ENCODE assay signal across 30 cellular contexts in genomic region chr5:66969963-66970362, GRCh38.
"Had no signal": no experiment of that assay in that cellular context is flagged by ENCODE, and none has a peak within 500 bp of the region (broad histone marks: within the 10 kb centered on the region; RNA-seq: fewer than 3 reads in every experiment).

No MANE protein-coding gene starts in this region.

- H3K36me3 Mint-ChIP-seq: activated naive CD4-positive, alpha-beta T cell treated with anti-CD3 and anti-CD28 coated beads, Interleukin-2, amount 10 ng/mL, durations not matched to agents 7 days and 5 days had no signal

- H3K27ac ChIP-seq: ascending aorta, brain microvascular endothelial cell, gastrocnemius medialis, lower lobe of right lung, ovary, prostate gland, spleen, transverse colon, WERI-Rb-1 had no signal

- H3K27ac Mint-ChIP-seq: activated naive CD4-positive, alpha-beta T cell treated with anti-CD3 and anti-CD28 coated beads, Interleukin-2, amount 10 ng/mL, durations not matched to agents 7 days and 5 days; activated naive CD8-positive, alpha-beta T cell treated with anti-CD3 and anti-CD28 coated beads, Interleukin-2, amount 10 ng/mL, durations not matched to agents 7 days and 5 days; activated T-helper 1 cell treated with anti-CD3 and anti-CD28 coated beads, Interleukin-12 subunit alpha, Interleukin-12 subunit beta, Interleukin-2, Interleukin-4 antibody, amounts not matched to agents 30 ng/mL and 10 ng/mL and 1 ng/mL, durations not matched to agents 14 hours and 24 hours and 36 hours; effector memory CD8-positive, alpha-beta T cell; nephron; T-helper 1 cell treated with Interleukin-12 subunit alpha and Interleukin-12 subunit beta and Interleukin-4 antibody, amounts not matched to agents 30 μg/mL and 1 μg/mL, for 36 hours had no signal

- H3K4me1 ChIP-seq: ascending aorta, gastrocnemius medialis, lower lobe of right lung, prostate gland, spleen, transverse colon had no signal

- H3K4me3 Mint-ChIP-seq: activated naive CD4-positive, alpha-beta T cell treated with anti-CD3 and anti-CD28 coated beads, Interleukin-2, amount 10 ng/mL, durations not matched to agents 7 days and 5 days; activated naive CD8-positive, alpha-beta T cell treated with anti-CD3 and anti-CD28 coated beads, Interleukin-2, amount 10 ng/mL, durations not matched to agents 7 days and 5 days; activated T-helper 1 cell treated with anti-CD3 and anti-CD28 coated beads, Interleukin-12 subunit alpha, Interleukin-12 subunit beta, Interleukin-2, Interleukin-4 antibody, amounts not matched to agents 30 ng/mL and 10 ng/mL and 1 ng/mL, durations not matched to agents 14 hours and 24 hours and 36 hours; effector memory CD8-positive, alpha-beta T cell; nephron; T-helper 1 cell treated with Interleukin-12 subunit alpha and Interleukin-12 subunit beta and Interleukin-4 antibody, amounts not matched to agents 30 μg/mL and 1 μg/mL, for 36 hours had no signal

- H3K9me3 ChIP-seq: ascending aorta, gastrocnemius medialis, lower lobe of right lung, ovary, prostate gland, spleen, transverse colon had no signal

- H3K4me3 ChIP-seq: ascending aorta, gastrocnemius medialis, lower lobe of right lung, ovary, prostate gland, spleen, transverse colon had no signal

- H3K36me3 ChIP-seq: ascending aorta, brain microvascular endothelial cell, gastrocnemius medialis, lower lobe of right lung, ovary, prostate gland, spleen, transverse colon, WERI-Rb-1 had no signal

- ATAC-seq: activated CD4-positive, CD25-positive, alpha-beta regulatory T cell treated with anti-CD3 and anti-CD28 coated beads, Interleukin-2, amount 50 U/mL, for 24 hours; effector memory CD8-positive, alpha-beta T cell; gastrocnemius medialis; lower lobe of right lung had no signal

- H3K27me3 Mint-ChIP-seq: activated naive CD4-positive, alpha-beta T cell treated with anti-CD3 and anti-CD28 coated beads, Interleukin-2, amount 10 ng/mL, durations not matched to agents 7 days and 5 days had no signal

- H3K9me3 Mint-ChIP-seq: activated naive CD4-positive, alpha-beta T cell treated with anti-CD3 and anti-CD28 coated beads, Interleukin-2, amount 10 ng/mL, durations not matched to agents 7 days and 5 days; activated naive CD8-positive, alpha-beta T cell treated with anti-CD3 and anti-CD28 coated beads, Interleukin-2, amount 10 ng/mL, durations not matched to agents 7 days and 5 days; activated T-helper 1 cell treated with anti-CD3 and anti-CD28 coated beads, Interleukin-12 subunit alpha, Interleukin-12 subunit beta, Interleukin-2, Interleukin-4 antibody, amounts not matched to agents 30 ng/mL and 10 ng/mL and 1 ng/mL, durations not matched to agents 14 hours and 24 hours and 36 hours; effector memory CD8-positive, alpha-beta T cell; nephron; T-helper 1 cell treated with Interleukin-12 subunit alpha and Interleukin-12 subunit beta and Interleukin-4 antibody, amounts not matched to agents 30 μg/mL and 1 μg/mL, for 36 hours had no signal

- H3K4me1 Mint-ChIP-seq: activated naive CD4-positive, alpha-beta T cell treated with anti-CD3 and anti-CD28 coated beads, Interleukin-2, amount 10 ng/mL, durations not matched to agents 7 days and 5 days; nephron had no signal

- H3K27me3 ChIP-seq: ascending aorta, brain microvascular endothelial cell, gastrocnemius medialis, ovary, spleen, transverse colon had no signal

- DNase-seq: activated CD4-positive, alpha-beta T cell treated with anti-CD3 and anti-CD28 coated beads for 48 hours; activated CD4-positive, alpha-beta T cell treated with anti-CD3 and anti-CD28 coated beads, Interleukin-2, amount 50 U/mL, for 48 hours; activated CD8-positive, alpha-beta memory T cell treated with anti-CD3 and anti-CD28 coated beads for 24 hours; activated gamma-delta T cell; activated naive CD4-positive, alpha-beta T cell treated with anti-CD3 and anti-CD28 coated beads, Interleukin-2, amount 10 ng/mL, durations not matched to agents 7 days and 5 days; activated naive CD8-positive, alpha-beta T cell treated with anti-CD3 and anti-CD28 coated beads, Interleukin-2, amount 10 ng/mL, durations not matched to agents 7 days and 5 days; brain microvascular endothelial cell; caudate nucleus; cortex of kidney; effector memory CD8-positive, alpha-beta T cell; erythroblast; gastrocnemius medialis; glutamatergic neuron; hippocampal formation; kidney; lower lobe of right lung; mesenchymal stem cell; ovary; spleen; stimulated activated CD4-positive, alpha-beta T cell treated with anti-CD3 and anti-CD28 coated beads, Interleukin-2, amount 100 ng/mL, for 48 hours; stimulated activated naive CD4-positive, alpha-beta T cell treated with Interleukin-2 at 50 U/mL for 16 hours; T-helper 9 cell; transverse colon; WERI-Rb-1 had no signal
